In the genomic region with DNA sequence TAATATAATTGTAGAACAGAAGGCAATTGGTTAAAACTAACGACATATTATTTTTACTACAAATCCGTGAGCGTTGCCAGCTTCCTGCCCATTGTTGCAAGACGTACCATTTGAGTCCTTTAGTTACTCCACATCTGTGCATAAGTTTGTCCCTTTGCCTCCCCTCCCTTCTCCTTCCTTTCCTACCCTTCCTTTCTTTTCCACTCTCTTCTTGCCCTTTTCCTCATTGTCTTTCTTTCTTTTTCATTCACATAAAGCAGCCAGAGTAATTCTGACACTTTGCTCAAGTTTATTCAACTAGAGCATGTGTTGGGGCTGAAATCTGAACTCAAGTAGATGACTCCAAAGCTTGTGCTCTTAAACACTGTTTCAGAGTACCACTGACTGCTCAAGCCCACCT, we compare ENCODE assay signal across 32 cellular contexts.
"Had no signal": no experiment of that assay in that cellular context is flagged by ENCODE, and none has a peak within 500 bp of the region (broad histone marks: within the 10 kb centered on the region; RNA-seq: fewer than 3 reads in every experiment).

No MANE protein-coding gene starts in this region.

- H3K36me3 ChIP-seq: MG63 had no signal

- H3K27me3 ChIP-seq: MG63 had no signal

- H3K4me3 ChIP-seq: MG63 had no signal

- H3K9me3 ChIP-seq: MG63 had no signal

- DNase-seq: Karpas-422, Kasumi-1, MG63, MM.1S, MV-4-11, NCI-H1048, NCI-H1092, NCI-H1092 treated with DMSO at 0.1 percent for 48 hours, NCI-H1105, NCI-H1105 treated with DMSO at 0.1 percent for 48 hours, NCI-H1417, NCI-H1417 treated with DMSO at 0.1 percent for 48 hours, NCI-H1436, NCI-H1436 treated with DMSO at 0.1 percent for 48 hours, NCI-H146, NCI-H1694, NCI-H1694 treated with DMSO at 0.1 percent for 48 hours, NCI-H187, NCI-H187 treated with DMSO at 0.1 percent for 48 hours, NCI-H1930, NCI-H2029, NCI-H2029 treated with DMSO at 0.1 percent for 48 hours, NCI-H2081, NCI-H2081 treated with DMSO at 0.1 percent for 48 hours, NCI-H2107, NCI-H2227 treated with DMSO at 0.1 percent for 48 hours, NCI-H226, NCI-H345, NCI-H446, NCI-H446 treated with DMSO at 0.1 percent for 48 hours, NCI-H510A, NCI-H510A treated with DMSO at 0.1 percent for 48 hours had no signal
